In the genomic region with DNA sequence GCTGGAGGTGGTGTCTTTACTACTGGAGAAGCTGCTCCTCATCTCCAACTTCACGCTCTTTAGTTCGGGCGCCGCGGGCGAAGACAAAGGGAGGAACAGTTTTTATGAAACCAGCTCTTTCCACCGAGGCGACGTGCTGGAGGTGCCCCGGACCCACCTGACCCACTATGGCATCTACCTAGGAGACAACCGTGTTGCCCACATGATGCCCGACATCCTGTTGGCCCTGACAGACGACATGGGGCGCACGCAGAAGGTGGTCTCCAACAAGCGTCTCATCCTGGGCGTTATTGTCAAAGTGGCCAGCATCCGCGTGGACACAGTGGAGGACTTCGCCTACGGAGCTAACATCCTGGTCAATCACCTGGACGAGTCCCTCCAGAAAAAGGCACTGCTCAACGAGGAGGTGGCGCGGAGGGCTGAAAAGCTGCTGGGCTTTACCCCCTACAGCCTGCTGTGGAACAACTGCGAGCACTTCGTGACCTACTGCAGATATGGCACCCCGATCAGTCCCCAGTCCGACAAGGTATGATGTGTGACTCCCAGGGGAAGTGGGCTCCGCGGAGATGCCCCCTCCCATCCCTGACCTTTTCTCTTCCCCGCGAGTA, we compare ENCODE assay signal across 3 cellular contexts.
TF ChIP-seq lines count a peak whose summit lies in the region.

No MANE protein-coding gene starts in this region.

TF ChIP-seq in liver, 16 proteins besides CTCF, POLR2A, EP300 and RAD21:
- TF ChIP-seq RXRA (IDR thresholded peaks at IDR 0.05) = no peak
- no peak for TF ChIP-seq HNF4A (conservative IDR thresholded peaks at IDR 0.05)
- TF ChIP-seq, protein P1, sequence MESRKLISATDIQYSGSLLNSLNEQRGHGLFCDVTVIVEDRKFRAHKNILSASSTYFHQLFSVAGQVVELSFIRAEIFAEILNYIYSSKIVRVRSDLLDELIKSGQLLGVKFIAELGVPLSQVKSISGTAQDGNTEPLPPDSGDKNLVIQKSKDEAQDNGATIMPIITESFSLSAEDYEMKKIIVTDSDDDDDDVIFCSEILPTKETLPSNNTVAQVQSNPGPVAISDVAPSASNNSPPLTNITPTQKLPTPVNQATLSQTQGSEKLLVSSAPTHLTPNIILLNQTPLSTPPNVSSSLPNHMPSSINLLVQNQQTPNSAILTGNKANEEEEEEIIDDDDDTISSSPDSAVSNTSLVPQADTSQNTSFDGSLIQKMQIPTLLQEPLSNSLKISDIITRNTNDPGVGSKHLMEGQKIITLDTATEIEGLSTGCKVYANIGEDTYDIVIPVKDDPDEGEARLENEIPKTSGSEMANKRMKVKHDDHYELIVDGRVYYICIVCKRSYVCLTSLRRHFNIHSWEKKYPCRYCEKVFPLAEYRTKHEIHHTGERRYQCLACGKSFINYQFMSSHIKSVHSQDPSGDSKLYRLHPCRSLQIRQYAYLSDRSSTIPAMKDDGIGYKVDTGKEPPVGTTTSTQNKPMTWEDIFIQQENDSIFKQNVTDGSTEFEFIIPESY (IDR thresholded peaks at IDR 0.05) = no peak
- no peak for TF ChIP-seq FOXA1 (IDR thresholded peaks at IDR 0.05)
- no peak for TF ChIP-seq SP1 (IDR thresholded peaks at IDR 0.05)
- TF ChIP-seq, protein P2, sequence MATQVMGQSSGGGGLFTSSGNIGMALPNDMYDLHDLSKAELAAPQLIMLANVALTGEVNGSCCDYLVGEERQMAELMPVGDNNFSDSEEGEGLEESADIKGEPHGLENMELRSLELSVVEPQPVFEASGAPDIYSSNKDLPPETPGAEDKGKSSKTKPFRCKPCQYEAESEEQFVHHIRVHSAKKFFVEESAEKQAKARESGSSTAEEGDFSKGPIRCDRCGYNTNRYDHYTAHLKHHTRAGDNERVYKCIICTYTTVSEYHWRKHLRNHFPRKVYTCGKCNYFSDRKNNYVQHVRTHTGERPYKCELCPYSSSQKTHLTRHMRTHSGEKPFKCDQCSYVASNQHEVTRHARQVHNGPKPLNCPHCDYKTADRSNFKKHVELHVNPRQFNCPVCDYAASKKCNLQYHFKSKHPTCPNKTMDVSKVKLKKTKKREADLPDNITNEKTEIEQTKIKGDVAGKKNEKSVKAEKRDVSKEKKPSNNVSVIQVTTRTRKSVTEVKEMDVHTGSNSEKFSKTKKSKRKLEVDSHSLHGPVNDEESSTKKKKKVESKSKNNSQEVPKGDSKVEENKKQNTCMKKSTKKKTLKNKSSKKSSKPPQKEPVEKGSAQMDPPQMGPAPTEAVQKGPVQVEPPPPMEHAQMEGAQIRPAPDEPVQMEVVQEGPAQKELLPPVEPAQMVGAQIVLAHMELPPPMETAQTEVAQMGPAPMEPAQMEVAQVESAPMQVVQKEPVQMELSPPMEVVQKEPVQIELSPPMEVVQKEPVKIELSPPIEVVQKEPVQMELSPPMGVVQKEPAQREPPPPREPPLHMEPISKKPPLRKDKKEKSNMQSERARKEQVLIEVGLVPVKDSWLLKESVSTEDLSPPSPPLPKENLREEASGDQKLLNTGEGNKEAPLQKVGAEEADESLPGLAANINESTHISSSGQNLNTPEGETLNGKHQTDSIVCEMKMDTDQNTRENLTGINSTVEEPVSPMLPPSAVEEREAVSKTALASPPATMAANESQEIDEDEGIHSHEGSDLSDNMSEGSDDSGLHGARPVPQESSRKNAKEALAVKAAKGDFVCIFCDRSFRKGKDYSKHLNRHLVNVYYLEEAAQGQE (IDR thresholded peaks at IDR 0.05) = no peak

TF ChIP-seq in HepG2, 621 proteins besides CTCF, POLR2A, EP300 and RAD21 (continues in another document):
- TF ChIP-seq TGIF2 (CRISPR knock-in tag; IDR thresholded peaks at IDR 0.05) (no peak), YY1 (IDR thresholded peaks at IDR 0.05; ENCODE audit: insufficient read depth, insufficient replicate concordance, low read depth, low read length) (no peak), IKZF4 (CRISPR knock-in tag; IDR thresholded peaks at IDR 0.05; ENCODE audit: borderline replicate concordance, low read depth, not compliant biosample characterization) (no peak), GZF1 (CRISPR knock-in tag; IDR thresholded peaks at IDR 0.05) (no peak), ZNF766 (CRISPR knock-in tag; IDR thresholded peaks at IDR 0.05; ENCODE audit: borderline replicate concordance) (no peak), FOSL1 (CRISPR knock-in tag; IDR thresholded peaks at IDR 0.05; ENCODE audit: borderline replicate concordance) (no peak), STAT5B (CRISPR knock-in tag; IDR thresholded peaks at IDR 0.05) (no peak), TSC22D2 (CRISPR knock-in tag; IDR thresholded peaks at IDR 0.05; ENCODE audit: borderline replicate concordance) (no peak), ZNF776 (CRISPR knock-in tag; IDR thresholded peaks at IDR 0.05) (no peak), ZNF703 (CRISPR knock-in tag; IDR thresholded peaks at IDR 0.05; ENCODE audit: borderline replicate concordance) (no peak)
- TF ChIP-seq, protein P3, sequence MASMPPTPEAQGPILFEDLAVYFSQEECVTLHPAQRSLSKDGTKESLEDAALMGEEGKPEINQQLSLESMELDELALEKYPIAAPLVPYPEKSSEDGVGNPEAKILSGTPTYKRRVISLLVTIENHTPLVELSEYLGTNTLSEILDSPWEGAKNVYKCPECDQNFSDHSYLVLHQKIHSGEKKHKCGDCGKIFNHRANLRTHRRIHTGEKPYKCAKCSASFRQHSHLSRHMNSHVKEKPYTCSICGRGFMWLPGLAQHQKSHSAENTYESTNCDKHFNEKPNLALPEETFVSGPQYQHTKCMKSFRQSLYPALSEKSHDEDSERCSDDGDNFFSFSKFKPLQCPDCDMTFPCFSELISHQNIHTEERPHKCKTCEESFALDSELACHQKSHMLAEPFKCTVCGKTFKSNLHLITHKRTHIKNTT (CRISPR knock-in tag; IDR thresholded peaks at IDR 0.05) = no peak
- TF ChIP-seq, protein P4, sequence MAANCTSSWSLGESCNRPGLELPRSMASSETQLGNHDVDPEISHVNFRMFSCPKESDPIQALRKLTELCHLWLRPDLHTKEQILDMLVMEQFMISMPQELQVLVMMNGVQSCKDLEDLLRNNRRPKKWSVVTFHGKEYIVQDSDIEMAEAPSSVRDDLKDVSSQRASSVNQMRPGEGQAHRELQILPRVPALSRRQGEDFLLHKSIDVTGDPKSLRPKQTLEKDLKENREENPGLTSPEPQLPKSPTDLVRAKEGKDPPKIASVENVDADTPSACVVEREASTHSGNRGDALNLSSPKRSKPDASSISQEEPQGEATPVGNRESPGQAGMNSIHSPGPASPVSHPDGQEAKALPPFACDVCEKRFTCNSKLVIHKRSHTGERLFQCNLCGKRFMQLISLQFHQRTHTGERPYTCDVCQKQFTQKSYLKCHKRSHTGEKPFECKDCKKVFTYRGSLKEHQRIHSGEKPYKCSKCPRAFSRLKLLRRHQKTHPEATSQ (CRISPR knock-in tag; IDR thresholded peaks at IDR 0.05; ENCODE audit: borderline replicate concordance) = no peak
- TF ChIP-seq, protein P5, sequence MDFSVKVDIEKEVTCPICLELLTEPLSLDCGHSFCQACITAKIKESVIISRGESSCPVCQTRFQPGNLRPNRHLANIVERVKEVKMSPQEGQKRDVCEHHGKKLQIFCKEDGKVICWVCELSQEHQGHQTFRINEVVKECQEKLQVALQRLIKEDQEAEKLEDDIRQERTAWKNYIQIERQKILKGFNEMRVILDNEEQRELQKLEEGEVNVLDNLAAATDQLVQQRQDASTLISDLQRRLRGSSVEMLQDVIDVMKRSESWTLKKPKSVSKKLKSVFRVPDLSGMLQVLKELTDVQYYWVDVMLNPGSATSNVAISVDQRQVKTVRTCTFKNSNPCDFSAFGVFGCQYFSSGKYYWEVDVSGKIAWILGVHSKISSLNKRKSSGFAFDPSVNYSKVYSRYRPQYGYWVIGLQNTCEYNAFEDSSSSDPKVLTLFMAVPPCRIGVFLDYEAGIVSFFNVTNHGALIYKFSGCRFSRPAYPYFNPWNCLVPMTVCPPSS (IDR thresholded peaks at IDR 0.05) = no peak
- TF ChIP-seq, protein P6, sequence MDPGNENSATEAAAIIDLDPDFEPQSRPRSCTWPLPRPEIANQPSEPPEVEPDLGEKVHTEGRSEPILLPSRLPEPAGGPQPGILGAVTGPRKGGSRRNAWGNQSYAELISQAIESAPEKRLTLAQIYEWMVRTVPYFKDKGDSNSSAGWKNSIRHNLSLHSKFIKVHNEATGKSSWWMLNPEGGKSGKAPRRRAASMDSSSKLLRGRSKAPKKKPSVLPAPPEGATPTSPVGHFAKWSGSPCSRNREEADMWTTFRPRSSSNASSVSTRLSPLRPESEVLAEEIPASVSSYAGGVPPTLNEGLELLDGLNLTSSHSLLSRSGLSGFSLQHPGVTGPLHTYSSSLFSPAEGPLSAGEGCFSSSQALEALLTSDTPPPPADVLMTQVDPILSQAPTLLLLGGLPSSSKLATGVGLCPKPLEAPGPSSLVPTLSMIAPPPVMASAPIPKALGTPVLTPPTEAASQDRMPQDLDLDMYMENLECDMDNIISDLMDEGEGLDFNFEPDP (CRISPR knock-in tag; conservative IDR thresholded peaks at IDR 0.05) = no peak

TF ChIP-seq in SK-N-SH treated with all-trans-retinoic acid at 6 μM for 48 hours, 23 proteins besides CTCF, POLR2A, EP300 and RAD21:
- TF ChIP-seq CSDC2 (CRISPR knock-in tag; IDR thresholded peaks at IDR 0.05) (no peak), ESRRG (CRISPR knock-in tag; IDR thresholded peaks at IDR 0.05) (no peak), RARB (CRISPR knock-in tag; IDR thresholded peaks at IDR 0.05) (no peak), TOX (CRISPR knock-in tag; IDR thresholded peaks at IDR 0.05; ENCODE audit: borderline replicate concordance) (no peak), ZFP30 (CRISPR knock-in tag; IDR thresholded peaks at IDR 0.05) (no peak), ARNTL (CRISPR knock-in tag; IDR thresholded peaks at IDR 0.05; ENCODE audit: borderline replicate concordance, low read depth) (no peak), ZFP3 (CRISPR knock-in tag; IDR thresholded peaks at IDR 0.05) (no peak), OSR1 (CRISPR knock-in tag; IDR thresholded peaks at IDR 0.05) (no peak), SNAI2 (CRISPR knock-in tag; IDR thresholded peaks at IDR 0.05) (no peak), ZNF565 (CRISPR knock-in tag; conservative IDR thresholded peaks at IDR 0.05; ENCODE audit: low read depth) (no peak), GLIS3 (CRISPR knock-in tag; IDR thresholded peaks at IDR 0.05) (no peak), PPARA (CRISPR knock-in tag; IDR thresholded peaks at IDR 0.05; ENCODE audit: borderline replicate concordance) (no peak), TCF4 (CRISPR knock-in tag; IDR thresholded peaks at IDR 0.05; ENCODE audit: borderline replicate concordance) (no peak), ZNF8 (CRISPR knock-in tag; IDR thresholded peaks at IDR 0.05) (no peak), ZC3H10 (CRISPR knock-in tag; IDR thresholded peaks at IDR 0.05) (no peak)
- TF ChIP-seq, protein P7, sequence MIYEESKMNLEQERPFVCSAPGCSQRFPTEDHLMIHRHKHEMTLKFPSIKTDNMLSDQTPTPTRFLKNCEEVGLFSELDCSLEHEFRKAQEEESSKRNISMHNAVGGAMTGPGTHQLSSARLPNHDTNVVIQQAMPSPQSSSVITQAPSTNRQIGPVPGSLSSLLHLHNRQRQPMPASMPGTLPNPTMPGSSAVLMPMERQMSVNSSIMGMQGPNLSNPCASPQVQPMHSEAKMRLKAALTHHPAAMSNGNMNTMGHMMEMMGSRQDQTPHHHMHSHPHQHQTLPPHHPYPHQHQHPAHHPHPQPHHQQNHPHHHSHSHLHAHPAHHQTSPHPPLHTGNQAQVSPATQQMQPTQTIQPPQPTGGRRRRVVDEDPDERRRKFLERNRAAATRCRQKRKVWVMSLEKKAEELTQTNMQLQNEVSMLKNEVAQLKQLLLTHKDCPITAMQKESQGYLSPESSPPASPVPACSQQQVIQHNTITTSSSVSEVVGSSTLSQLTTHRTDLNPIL (CRISPR knock-in tag; IDR thresholded peaks at IDR 0.05; ENCODE audit: low read depth) = no peak
- TF ChIP-seq, protein P8, sequence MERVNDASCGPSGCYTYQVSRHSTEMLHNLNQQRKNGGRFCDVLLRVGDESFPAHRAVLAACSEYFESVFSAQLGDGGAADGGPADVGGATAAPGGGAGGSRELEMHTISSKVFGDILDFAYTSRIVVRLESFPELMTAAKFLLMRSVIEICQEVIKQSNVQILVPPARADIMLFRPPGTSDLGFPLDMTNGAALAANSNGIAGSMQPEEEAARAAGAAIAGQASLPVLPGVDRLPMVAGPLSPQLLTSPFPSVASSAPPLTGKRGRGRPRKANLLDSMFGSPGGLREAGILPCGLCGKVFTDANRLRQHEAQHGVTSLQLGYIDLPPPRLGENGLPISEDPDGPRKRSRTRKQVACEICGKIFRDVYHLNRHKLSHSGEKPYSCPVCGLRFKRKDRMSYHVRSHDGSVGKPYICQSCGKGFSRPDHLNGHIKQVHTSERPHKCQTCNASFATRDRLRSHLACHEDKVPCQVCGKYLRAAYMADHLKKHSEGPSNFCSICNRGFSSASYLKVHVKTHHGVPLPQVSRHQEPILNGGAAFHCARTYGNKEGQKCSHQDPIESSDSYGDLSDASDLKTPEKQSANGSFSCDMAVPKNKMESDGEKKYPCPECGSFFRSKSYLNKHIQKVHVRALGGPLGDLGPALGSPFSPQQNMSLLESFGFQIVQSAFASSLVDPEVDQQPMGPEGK (CRISPR knock-in tag; IDR thresholded peaks at IDR 0.05; ENCODE audit: borderline replicate concordance) = no peak
- TF ChIP-seq, protein P9, sequence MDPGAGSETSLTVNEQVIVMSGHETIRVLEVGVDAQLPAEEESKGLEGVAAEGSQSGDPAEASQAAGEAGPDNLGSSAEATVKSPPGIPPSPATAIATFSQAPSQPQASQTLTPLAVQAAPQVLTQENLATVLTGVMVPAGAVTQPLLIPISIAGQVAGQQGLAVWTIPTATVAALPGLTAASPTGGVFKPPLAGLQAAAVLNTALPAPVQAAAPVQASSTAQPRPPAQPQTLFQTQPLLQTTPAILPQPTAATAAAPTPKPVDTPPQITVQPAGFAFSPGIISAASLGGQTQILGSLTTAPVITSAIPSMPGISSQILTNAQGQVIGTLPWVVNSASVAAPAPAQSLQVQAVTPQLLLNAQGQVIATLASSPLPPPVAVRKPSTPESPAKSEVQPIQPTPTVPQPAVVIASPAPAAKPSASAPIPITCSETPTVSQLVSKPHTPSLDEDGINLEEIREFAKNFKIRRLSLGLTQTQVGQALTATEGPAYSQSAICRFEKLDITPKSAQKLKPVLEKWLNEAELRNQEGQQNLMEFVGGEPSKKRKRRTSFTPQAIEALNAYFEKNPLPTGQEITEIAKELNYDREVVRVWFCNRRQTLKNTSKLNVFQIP (CRISPR knock-in tag; IDR thresholded peaks at IDR 0.05; ENCODE audit: borderline replicate concordance, low read depth) = no peak
